ENCODE assay signal across 8 cellular contexts in genomic region chr5:141094481-141095262, GRCh38. TPM values are rescaled to one million over a fixed set of nuclear protein-coding genes. Genes with fewer than 3 reads are reported as not detected.
DNase-seq lines count a peak whose midpoint lies in the region; ATAC-seq and FAIRE-seq lines count a peak whose summit lies in the region.

Gene PCDHB2, plus strand, starts transcription at chr5:141094615. Its CDS starts 176 bp downstream, at chr5:141094791.

- no peak for DNase-seq in CD4-positive, alpha-beta memory T cell
- DNase-seq in NCI-H1048 (lab: John Stamatoyannopoulos, UW) (peak; percentile 38), left ventricle myocardium superior (peak; percentile 41), skeletal muscle cell (ENCODE audit: low read depth) (no peak)

- H3K4me3 ChIP-seq in CD4-positive, alpha-beta memory T cell (ENCODE audit: low read length in 2 of 2): no peak within 1 kb of the TSS
- peak within 1 kb of the TSS; percentile 27 for H3K4me3 ChIP-seq in skeletal muscle cell (ENCODE audit: low read depth, low read length)

- ATAC-seq in left ventricle myocardium superior: peak; percentile 62
- ATAC-seq in GM21576 (IDR thresholded peaks at IDR 0.05; ENCODE audit: unreplicated experiment): no peak
- no peak for ATAC-seq in HG02763 (IDR thresholded peaks at IDR 0.05; ENCODE audit: unreplicated experiment)
- no peak for ATAC-seq in HG02759 (IDR thresholded peaks at IDR 0.05; ENCODE audit: unreplicated experiment)

- H3K4me3 Mint-ChIP-seq in CD4-positive, alpha-beta memory T cell: peak within 1 kb of the TSS in 6 of 8 donors; percentile 26 to 61 (median 47)

- H3K36me3 Mint-ChIP-seq in CD4-positive, alpha-beta memory T cell: no peaks in the 10 kb centered on the region

- no peaks in the 10 kb centered on the region for H3K36me3 ChIP-seq in CD4-positive, alpha-beta memory T cell (ENCODE audit: insufficient read depth, low read length)

- H3K4me1 ChIP-seq in CD4-positive, alpha-beta memory T cell (ENCODE audit: insufficient read depth, low read length): no peaks in the 10 kb centered on the region

- intact Hi-C loops in CD4-positive, alpha-beta memory T cell (cut with micrococcal nuclease): no loop called here
- intact Hi-C loops in left ventricle myocardium superior (cut with micrococcal nuclease): no loop called here

- peak; percentile 92 for FAIRE-seq in TTC549 (lab: Jason Lieb, UNC)

- peak within 1 kb of the TSS in 1 of 7 donors; percentile 22 for H3K27ac Mint-ChIP-seq in CD4-positive, alpha-beta memory T cell

- POLR2A ChIA-PET in CD4-positive, alpha-beta memory T cell (lab: Charles Lee; ENCODE audit: partially characterized antibody): no interaction called here

- CTCF ChIA-PET in CD4-positive, alpha-beta memory T cell (lab: Charles Lee; ENCODE audit: partially characterized antibody): no interaction called here

- H3K27me3 Mint-ChIP-seq in CD4-positive, alpha-beta memory T cell: peaks cover 11 to 22% of the 10 kb centered on the region in 2 donors

- H3K4me1 Mint-ChIP-seq in CD4-positive, alpha-beta memory T cell: peaks cover 0 to 7% (median 3%) of the 10 kb centered on the region in 4 donors

- H3K27me3 ChIP-seq in CD4-positive, alpha-beta memory T cell (ENCODE audit: insufficient read depth, low read length): no peaks in the 10 kb centered on the region

- peaks cover 0 to 53% (median 40%) of the 10 kb centered on the region in 8 donors for H3K9me3 Mint-ChIP-seq in CD4-positive, alpha-beta memory T cell

- H3K27ac ChIP-seq in CD4-positive, alpha-beta memory T cell (ENCODE audit: low read depth, low read length): no peak within 1 kb of the TSS

- H3K9me3 ChIP-seq in CD4-positive, alpha-beta memory T cell (ENCODE audit: control insufficient read depth in 1 of 2, low read length in 2 of 2): no peaks in the 10 kb centered on the region

RNA-seq across cellular contexts. Expression of gene PCDHB2, which starts in this region (rescaled TPM):
- 1 to 10 TPM in 1 of 2 experiments, under 1 TPM in 1; 0.28 to 1.3 TPM for total RNA-seq in CD4-positive, alpha-beta memory T cell
- polyA plus RNA-seq in CD4-positive, alpha-beta memory T cell: under 1 TPM in 1 of 2 donors, not detected in 1; 0.08 TPM
- 2.2 TPM for total RNA-seq in left ventricle myocardium superior

Comparison
In these comparisons a context has a peak if more than half of its experiments do, and no peak if none do; other contexts are left out.
1. DNase-seq: peak in NCI-H1048 (single experiment) and left ventricle myocardium superior (single experiment); none in CD4-positive, alpha-beta memory T cell (0 of 5) and skeletal muscle cell (single experiment).